Comparison of ENCODE assay signal across 2 cellular contexts in the genomic region with DNA sequence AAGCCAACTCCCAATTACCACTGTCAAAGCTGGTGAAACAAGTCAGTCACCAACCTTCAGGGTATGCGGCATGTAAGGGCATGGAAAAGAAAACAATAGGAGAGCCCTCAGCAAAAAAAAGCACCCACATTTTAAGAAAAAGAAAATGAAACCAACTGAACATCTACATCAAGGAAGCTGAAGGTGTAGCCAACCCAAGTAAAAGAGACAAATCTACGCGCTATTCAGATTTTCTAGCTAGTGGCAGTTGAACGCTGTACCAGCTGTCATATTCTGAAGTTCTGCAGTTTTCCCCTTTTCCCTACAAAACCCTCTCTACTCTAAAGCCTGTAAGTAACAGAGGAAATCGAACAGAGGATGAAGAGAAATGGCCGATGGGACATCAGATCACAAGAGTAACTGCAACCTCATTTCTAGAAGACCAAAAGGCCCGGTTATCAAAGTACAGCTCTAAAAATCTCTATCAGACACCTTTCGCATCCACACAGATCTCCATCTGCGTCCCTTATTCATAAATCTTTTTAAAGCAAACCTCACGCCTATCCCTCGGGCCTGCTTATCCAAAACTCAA.
TF ChIP-seq lines count a peak whose summit lies in the region.

No MANE protein-coding gene starts in this region.

TF ChIP-seq in SK-N-SH, 30 proteins besides CTCF, POLR2A, EP300 and RAD21 (continued from another document):
- TF ChIP-seq, protein P1, sequence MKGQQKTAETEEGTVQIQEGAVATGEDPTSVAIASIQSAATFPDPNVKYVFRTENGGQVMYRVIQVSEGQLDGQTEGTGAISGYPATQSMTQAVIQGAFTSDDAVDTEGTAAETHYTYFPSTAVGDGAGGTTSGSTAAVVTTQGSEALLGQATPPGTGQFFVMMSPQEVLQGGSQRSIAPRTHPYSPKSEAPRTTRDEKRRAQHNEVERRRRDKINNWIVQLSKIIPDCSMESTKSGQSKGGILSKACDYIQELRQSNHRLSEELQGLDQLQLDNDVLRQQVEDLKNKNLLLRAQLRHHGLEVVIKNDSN (IDR thresholded peaks at IDR 0.05; ENCODE audit: borderline replicate concordance, low read depth) = no peak
- no peak for TF ChIP-seq TEAD4 (IDR thresholded peaks at IDR 0.05; ENCODE audit: borderline replicate concordance, insufficient read depth)
- no peak for TF ChIP-seq MAX (IDR thresholded peaks at IDR 0.05; ENCODE audit: low read depth)
- no peak for TF ChIP-seq MEF2A (IDR thresholded peaks at IDR 0.05; ENCODE audit: borderline replicate concordance, low read depth)
- TF ChIP-seq GATA2 (CRISPR knock-in tag; IDR thresholded peaks at IDR 0.05) = no peak

TF ChIP-seq in SK-N-SH treated with all-trans-retinoic acid at 6 μM for 48 hours, 23 proteins besides CTCF, POLR2A, EP300 and RAD21 (continued from another document):
- TF ChIP-seq TCF4 (CRISPR knock-in tag; IDR thresholded peaks at IDR 0.05; ENCODE audit: borderline replicate concordance) (no peak), CSRNP3 (CRISPR knock-in tag; IDR thresholded peaks at IDR 0.05) (no peak)
